ENCODE assay signal across 15 cellular contexts in genomic region chr11:83744620-83745192, GRCh38.
DNase-seq lines count a peak whose midpoint lies in the region; ATAC-seq and TF ChIP-seq lines count a peak whose summit lies in the region.
"Had no signal": no experiment of that assay in that cellular context is flagged by ENCODE, and none has a peak within 500 bp of the region (broad histone marks: within the 10 kb centered on the region; RNA-seq: fewer than 3 reads in every experiment).

No MANE protein-coding gene starts in this region.

- intact Hi-C loops in MCF 10A (cut with micrococcal nuclease), result no loop called here
- intact Hi-C loops in breast epithelium (cut with DNase I; ENCODE audit: low total_unique reads), result no loop called here
- intact Hi-C loops in activated T-helper 2 cell treated with anti-CD3 and anti-CD28 coated beads, Interferon-gamma antibody, Interleukin-2, Interleukin-4, amounts not matched to agents 10 μg/mL and 5 μg/mL and 100 μg/mL, durations not matched to agents 14 hours and 24 hours and 36 hours (cut with micrococcal nuclease), result no loop called here

- no peaks in the 10 kb centered on the region for H3K36me3 Mint-ChIP-seq in MCF 10A (ENCODE audit: insufficient read depth, unreplicated experiment)
- no peaks in the 10 kb centered on the region for H3K36me3 Mint-ChIP-seq in activated T-helper 2 cell treated with anti-CD3 and anti-CD28 coated beads, Interferon-gamma antibody, Interleukin-2, Interleukin-4, amounts not matched to agents 10 μg/mL and 5 μg/mL and 100 μg/mL, durations not matched to agents 14 hours and 24 hours and 36 hours (ENCODE audit: low read depth)
- H3K36me3 Mint-ChIP-seq: CD14-positive monocyte; CD8-positive, alpha-beta T cell had no signal

- H3K4me3 ChIP-seq in breast epithelium, result no peak overlapping the region
- H3K4me3 ChIP-seq: A549, HAP-1 had no signal

- no peaks in the 10 kb centered on the region for H3K4me1 Mint-ChIP-seq in MCF 10A (ENCODE audit: insufficient read depth, unreplicated experiment)
- no peaks in the 10 kb centered on the region for H3K4me1 Mint-ChIP-seq in activated T-helper 2 cell treated with anti-CD3 and anti-CD28 coated beads, Interferon-gamma antibody, Interleukin-2, Interleukin-4, amounts not matched to agents 10 μg/mL and 5 μg/mL and 100 μg/mL, durations not matched to agents 14 hours and 24 hours and 36 hours (ENCODE audit: low read depth)
- H3K4me1 Mint-ChIP-seq: CD14-positive monocyte had no signal

- POLR2A ChIA-PET in MCF 10A (lab: Yijun Ruan, JAX), result interaction anchor here (0.7 to 0.8 kb wide), 2 partner anchors 14 to 449 kb away, joined by 3 read pairs; no protein-coding TSS in a partner anchor

- no TSS peak for BruUV-seq in MCF 10A (replicated peaks; lab: Mats Ljungman, UMichigan)

- H3K27me3 ChIP-seq in breast epithelium, result no peaks in the 10 kb centered on the region
- H3K27me3 ChIP-seq in foreskin keratinocyte, result peaks cover 1% of the 10 kb centered on the region

- H3K9me3 ChIP-seq in breast epithelium, result peaks cover 0 to 6% of the 10 kb centered on the region in 2 donors
- H3K9me3 ChIP-seq: A549, HAP-1 had no signal

- H3K36me3 ChIP-seq in breast epithelium, result no peaks in the 10 kb centered on the region
- H3K36me3 ChIP-seq: HAP-1 had no signal

- H3K4me3 Mint-ChIP-seq in MCF 10A (ENCODE audit: unreplicated experiment), result no peak overlapping the region
- H3K4me3 Mint-ChIP-seq in activated T-helper 2 cell treated with anti-CD3 and anti-CD28 coated beads, Interferon-gamma antibody, Interleukin-2, Interleukin-4, amounts not matched to agents 10 μg/mL and 5 μg/mL and 100 μg/mL, durations not matched to agents 14 hours and 24 hours and 36 hours (ENCODE audit: low read depth), result no peak overlapping the region
- H3K4me3 Mint-ChIP-seq: CD14-positive monocyte; CD8-positive, alpha-beta T cell had no signal

- TF ChIP-seq CTCF in MCF 10A (IDR thresholded peaks at IDR 0.05; ENCODE audit: unreplicated experiment), result no peak
- no peak for TF ChIP-seq CTCF in breast epithelium (IDR thresholded peaks at IDR 0.05)
- TF ChIP-seq CTCF in foreskin keratinocyte (conservative IDR thresholded peaks at IDR 0.05), result no peak

- TF ChIP-seq POLR2A in breast epithelium (IDR thresholded peaks at IDR 0.05), result no peak

- H3K27ac ChIP-seq in breast epithelium (no peak overlapping the region), caudate nucleus (ENCODE audit: low read depth, low read length) (peak overlapping the region; percentile 40), foreskin keratinocyte (no peak overlapping the region)
- H3K27ac ChIP-seq: A549 had no signal

- H3K9me3 Mint-ChIP-seq in MCF 10A (ENCODE audit: unreplicated experiment), result no peaks in the 10 kb centered on the region
- H3K9me3 Mint-ChIP-seq in activated T-helper 2 cell treated with anti-CD3 and anti-CD28 coated beads, Interferon-gamma antibody, Interleukin-2, Interleukin-4, amounts not matched to agents 10 μg/mL and 5 μg/mL and 100 μg/mL, durations not matched to agents 14 hours and 24 hours and 36 hours, result no peaks in the 10 kb centered on the region

- DNase-seq in MCF 10A (ENCODE audit: unreplicated experiment) (peak; percentile 2), breast epithelium (ENCODE audit: low spot score in 2 of 2) (no peak), caudate nucleus (lab: John Stamatoyannopoulos, UW) (peak in 8 of 61 donors; percentile 0 to 57 (median 7)), foreskin keratinocyte (peak; percentile 47 to 73), NCI-H187 (lab: John Stamatoyannopoulos, UW) (no peak), amygdala (lab: John Stamatoyannopoulos, UW) (no peak)
- no peak for DNase-seq in activated T-helper 2 cell treated with anti-CD3 and anti-CD28 coated beads, Interferon-gamma antibody, Interleukin-2, Interleukin-4, amounts not matched to agents 10 μg/mL and 5 μg/mL and 100 μg/mL, durations not matched to agents 14 hours and 24 hours and 36 hours (ENCODE audit: low spot score)
- DNase-seq: CD8-positive, alpha-beta T cell; COR-L47; DMS153; GF-D8; GOT3 had no signal

- CTCF ChIA-PET in MCF 10A (lab: Yijun Ruan, JAX), result interaction anchor here (2.1 kb wide), 1 partner anchor 12 kb away, joined by 5 read pairs; no protein-coding TSS in a partner anchor

- H3K27me3 Mint-ChIP-seq in MCF 10A (ENCODE audit: insufficient read depth, unreplicated experiment), result peaks cover 33% of the 10 kb centered on the region
- H3K27me3 Mint-ChIP-seq in activated T-helper 2 cell treated with anti-CD3 and anti-CD28 coated beads, Interferon-gamma antibody, Interleukin-2, Interleukin-4, amounts not matched to agents 10 μg/mL and 5 μg/mL and 100 μg/mL, durations not matched to agents 14 hours and 24 hours and 36 hours (ENCODE audit: low read depth), result no peaks in the 10 kb centered on the region

- no peak overlapping the region for H3K27ac Mint-ChIP-seq in MCF 10A (ENCODE audit: low read depth, unreplicated experiment)
- H3K27ac Mint-ChIP-seq in activated T-helper 2 cell treated with anti-CD3 and anti-CD28 coated beads, Interferon-gamma antibody, Interleukin-2, Interleukin-4, amounts not matched to agents 10 μg/mL and 5 μg/mL and 100 μg/mL, durations not matched to agents 14 hours and 24 hours and 36 hours, result no peak overlapping the region
- H3K27ac Mint-ChIP-seq: CD14-positive monocyte; CD8-positive, alpha-beta T cell had no signal

- no peaks in the 10 kb centered on the region for H3K4me1 ChIP-seq in breast epithelium
- H3K4me1 ChIP-seq in foreskin keratinocyte, result no peaks in the 10 kb centered on the region
- H3K4me1 ChIP-seq: A549, HAP-1 had no signal

- peak; percentile 85 for ATAC-seq in foreskin keratinocyte
- ATAC-seq: A549; CD8-positive, alpha-beta T cell had no signal

Comparison
In these comparisons a context has a peak if more than half of its experiments do, and no peak if none do; other contexts are left out.
1. DNase-seq: peak in MCF 10A (single experiment) and foreskin keratinocyte (2 of 2); none in breast epithelium (0 of 2), NCI-H187 (0 of 2), activated T-helper 2 cell treated with anti-CD3 and anti-CD28 coated beads, Interferon-gamma antibody, Interleukin-2, Interleukin-4, amounts not matched to agents 10 μg/mL and 5 μg/mL and 100 μg/mL, durations not matched to agents 14 hours and 24 hours and 36 hours (single experiment) and amygdala (0 of 56).